ENCODE assay signal across 9 cellular contexts in the genomic region with DNA sequence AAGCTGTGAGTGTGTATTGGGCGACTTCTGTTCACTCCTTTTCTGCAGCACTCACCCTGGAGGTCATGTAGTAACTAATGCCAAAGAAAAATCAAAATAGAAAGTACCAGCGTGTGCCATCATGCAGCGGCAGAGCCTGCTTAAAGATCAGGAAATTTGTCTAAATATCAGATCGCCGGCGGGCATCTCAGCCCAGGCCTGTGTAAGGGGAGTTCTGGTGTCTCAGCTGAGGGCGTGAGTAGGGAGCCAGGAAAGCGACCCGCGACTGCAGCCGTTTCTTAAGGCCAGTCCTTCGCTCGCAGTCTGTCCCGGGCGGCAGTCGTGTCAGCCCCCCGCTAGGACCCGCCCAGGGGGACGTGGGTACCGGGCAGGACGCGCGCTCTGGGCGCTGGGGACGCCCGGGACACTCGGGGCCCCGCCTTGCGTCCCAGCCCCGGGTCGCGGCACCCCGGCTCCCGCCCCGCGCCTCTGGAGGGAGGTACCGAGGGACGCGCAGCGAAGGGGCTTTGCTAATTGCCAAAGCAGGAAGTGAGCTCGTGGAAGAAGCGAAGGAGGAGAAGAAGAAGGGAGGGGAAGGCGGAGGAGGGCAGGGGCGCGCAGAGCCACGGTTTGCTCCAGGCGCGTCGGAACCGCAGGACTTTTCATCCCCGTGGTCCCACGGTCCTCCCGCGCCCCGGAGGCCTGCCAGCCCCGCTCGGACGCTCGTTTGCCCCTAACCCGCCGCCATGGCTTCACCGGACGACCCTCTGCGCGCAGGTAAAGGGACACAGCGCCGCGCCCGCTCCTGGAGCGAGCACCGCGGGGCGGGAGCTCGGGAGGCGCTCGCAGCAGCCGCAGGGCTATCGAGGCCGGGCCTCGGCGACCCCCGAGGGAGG. TPM values are rescaled to one million over a fixed set of nuclear protein-coding genes. Genes with fewer than 3 reads are reported as not detected.
DNase-seq lines count a peak whose midpoint lies in the region; ATAC-seq, FAIRE-seq and TF ChIP-seq lines count a peak whose summit lies in the region.
"Had no signal": no experiment of that assay in that cellular context is flagged by ENCODE, and none has a peak within 500 bp of the region (broad histone marks: within the 10 kb centered on the region; RNA-seq: fewer than 3 reads in every experiment).

No MANE protein-coding gene starts in this region.

- H3K9ac ChIP-seq in IMR-90 (ENCODE audit: low read depth, low read length): no peak overlapping the region
- peak overlapping the region; percentile 58 to 81 (median 62) for H3K9ac ChIP-seq in H1 (replicated peaks in 1 of 4; ENCODE audit: extremely low read depth in 1 of 4, low read depth in 3 of 4, low read length in 3 of 4)
- H3K9ac ChIP-seq in mucosa of rectum (ENCODE audit: low read depth in 1 of 2, low read length in 2 of 2): peak overlapping the region; percentile 6 to 43

- H2BK120ac ChIP-seq in IMR-90 (ENCODE audit: low read depth, low read length): no peak overlapping the region
- H2BK120ac ChIP-seq in H1 (replicated peaks; ENCODE audit: low read depth, low read length): no peak overlapping the region

- H4K91ac ChIP-seq in IMR-90 (ENCODE audit: insufficient read depth, low read depth, low read length) (no peak overlapping the region), H1 (replicated peaks; ENCODE audit: insufficient read length, low read length) (peak overlapping the region; percentile 79)

- H3K36me3 ChIP-seq in IMR-90 (ENCODE audit: control insufficient read depth, insufficient read depth, low read length): no peaks in the 10 kb centered on the region
- no peaks in the 10 kb centered on the region for H3K36me3 ChIP-seq in H1 (ENCODE audit: control insufficient read depth in 2 of 4, insufficient read depth in 4 of 4, low read length in 3 of 4)
- H3K36me3 ChIP-seq in mucosa of rectum (ENCODE audit: control insufficient read depth in 2 of 2, insufficient read depth in 2 of 2, low read length in 2 of 2): no peaks in the 10 kb centered on the region
- no peaks in the 10 kb centered on the region for H3K36me3 ChIP-seq in suprapubic skin
- H3K36me3 ChIP-seq: adrenal gland had no signal

- TF ChIP-seq EP300 in H1 (IDR thresholded peaks at IDR 0.05; ENCODE audit: borderline replicate concordance in 1 of 2, low read depth in 2 of 2, low read length in 2 of 2) (no peak), suprapubic skin (IDR thresholded peaks at IDR 0.05) (no peak)

- no peak overlapping the region for H3K14ac ChIP-seq in IMR-90 (replicated peaks; ENCODE audit: low read depth, low read length)
- H3K14ac ChIP-seq in H1 (ENCODE audit: insufficient read length): no peak overlapping the region

- H3K23me2 ChIP-seq in H1 (ENCODE audit: low read depth, low read length): peaks cover 8% of the 10 kb centered on the region; the same call in 1 of the 2 replicates

- H3K9me3 ChIP-seq in IMR-90 (ENCODE audit: control insufficient read depth, insufficient read depth, low read length) (no peaks in the 10 kb centered on the region), H1 (ENCODE audit: insufficient read depth in 2 of 2, low read depth in 1 of 2, low read length in 1 of 2) (no peaks in the 10 kb centered on the region), mucosa of rectum (ENCODE audit: control insufficient read depth in 2 of 2, low read length in 2 of 2) (no peaks in the 10 kb centered on the region), suprapubic skin (no peaks in the 10 kb centered on the region)
- H3K9me3 ChIP-seq: adrenal gland had no signal

- H3K27ac ChIP-seq in IMR-90 (ENCODE audit: insufficient read depth, low read length): no peak overlapping the region
- no peak overlapping the region for H3K27ac ChIP-seq in H1 (ENCODE audit: low read depth, low read length)
- H3K27ac ChIP-seq in mucosa of rectum (ENCODE audit: low read depth in 2 of 2, low read length in 2 of 2): no peak overlapping the region
- peak overlapping the region; percentile 82 for H3K27ac ChIP-seq in suprapubic skin
- H3K27ac ChIP-seq: adrenal gland had no signal

- H3K56ac ChIP-seq in IMR-90 (ENCODE audit: extremely low read depth, insufficient read depth, low read length): no peak overlapping the region
- no peak overlapping the region for H3K56ac ChIP-seq in H1 (replicated peaks; ENCODE audit: insufficient read length, low read depth, low read length)

- CTCF ChIA-PET in IMR-90 (lab: Yijun Ruan, JAX) (no interaction called here), H1 (lab: Charles Lee; ENCODE audit: partially characterized antibody) (interaction anchor here (0.6 to 2.6 kb wide), 3 partner anchors 57 to 257 kb away, joined by 3 to 10 read pairs (median 4); no protein-coding TSS in a partner anchor)

- H2AK5ac ChIP-seq in IMR-90 (ENCODE audit: low read depth, low read length) (no peak overlapping the region), H1 (ENCODE audit: low read depth, low read length) (no peak overlapping the region)

- intact Hi-C loops in IMR-90 (cut with micrococcal nuclease): no loop called here

- H3K4me3 ChIP-seq in IMR-90 (ENCODE audit: insufficient read depth, low read depth, low read length): peak overlapping the region; percentile 29
- H3K4me3 ChIP-seq in H1 (ENCODE audit: extremely low read depth in 1 of 4, insufficient read depth in 2 of 4, low read depth in 3 of 4, low read length in 4 of 4): peak overlapping the region; percentile 85 to 89 (median 88)
- peak overlapping the region; percentile 66 to 69 for H3K4me3 ChIP-seq in mucosa of rectum (ENCODE audit: low read length in 2 of 2)
- H3K4me3 ChIP-seq in suprapubic skin: peak overlapping the region; percentile 91

- H3K4me2 ChIP-seq in IMR-90 (ENCODE audit: low read depth, low read length) (peak overlapping the region; percentile 65), H1 (ENCODE audit: insufficient read depth in 1 of 2, low read depth in 2 of 2, low read length in 2 of 2) (peak overlapping the region; percentile 79 to 95)

- H4K8ac ChIP-seq in IMR-90 (ENCODE audit: low read depth in 2 of 2, low read length in 2 of 2) (no peak overlapping the region), H1 (ENCODE audit: extremely low read depth, insufficient read depth, low read length) (peak overlapping the region; percentile 22; the same call in 1 of the 2 replicates)

- TF ChIP-seq POLR2A in IMR-90 (IDR thresholded peaks at IDR 0.05; ENCODE audit: low read depth, low read length) (no peak), H1 (IDR thresholded peaks at IDR 0.05; ENCODE audit: control extremely low read depth in 1 of 2, low read depth in 2 of 2, low read length in 2 of 2) (no peak), suprapubic skin (IDR thresholded peaks at IDR 0.05) (no peak)

- no peak overlapping the region for H2AK9ac ChIP-seq in IMR-90 (replicated peaks; ENCODE audit: low read depth, low read length, poor library complexity)

- peak; percentile 71 for DNase-seq in DMS79 treated with DMSO at 0.1 percent for 48 hours (lab: John Stamatoyannopoulos, UW)
- DNase-seq in IMR-90: no peak
- DNase-seq in activated CD4-positive, alpha-beta T cell treated with anti-CD3 and anti-CD28 coated beads, Interleukin-2, amount 50 U/mL, for 1 hour: peak; percentile 23
- peak in 1 of 2 experiments; percentile 80 for DNase-seq in H1 (ENCODE audit: low read depth in 1 of 2, low spot score in 2 of 2)
- peak in 1 of 2 donors; percentile 63 for DNase-seq in suprapubic skin (ENCODE audit: low spot score in 2 of 2)
- no peak for DNase-seq in HT-29 (ENCODE audit: low spot score)

- no peaks in the 10 kb centered on the region for H3K9me1 ChIP-seq in IMR-90 (ENCODE audit: insufficient read depth, low read length)

- H3K4me1 ChIP-seq in IMR-90 (ENCODE audit: control insufficient read depth, insufficient read depth, low read length): no peaks in the 10 kb centered on the region
- peaks cover 0 to 12% (median 7%) of the 10 kb centered on the region in 4 experiments; a peak in 6 of 7 replicates for H3K4me1 ChIP-seq in H1 (replicated peaks in 1 of 4; ENCODE audit: control insufficient read depth in 3 of 4, insufficient read depth in 4 of 4, low read length in 3 of 4)
- H3K4me1 ChIP-seq in mucosa of rectum (ENCODE audit: control insufficient read depth in 2 of 2, insufficient read depth in 2 of 2, low read length in 2 of 2): peaks cover 0 to 2% of the 10 kb centered on the region in 2 donors
- peaks cover 19% of the 10 kb centered on the region for H3K4me1 ChIP-seq in suprapubic skin

- H2BK12ac ChIP-seq in H1 (ENCODE audit: low read depth, low read length): no peak overlapping the region

- no peaks in the 10 kb centered on the region for H3K79me2 ChIP-seq in H1 (ENCODE audit: control insufficient read depth in 1 of 2, insufficient read depth in 2 of 2, low read length in 2 of 2)

- no peak overlapping the region for H3K23ac ChIP-seq in IMR-90 (ENCODE audit: low read depth, low read length)
- H3K23ac ChIP-seq in H1 (ENCODE audit: insufficient read length): no peak overlapping the region

- peak overlapping the region; percentile 84 for H2AFZ ChIP-seq in IMR-90 (replicated peaks; ENCODE audit: low read length, poor library complexity)
- H2AFZ ChIP-seq in H1 (ENCODE audit: low read length): peak overlapping the region; percentile 86; the same call in 1 of the 2 replicates

- no TSS peak for BruUV-seq in IMR-90 (replicated peaks; lab: Mats Ljungman, UMichigan)

- in situ Hi-C loops in IMR-90 (cut with MboI; ENCODE audit: low sequenced_read_pairs): no loop called here

- WGBS in IMR-90 (ENCODE audit: extremely low coverage in 2 of 2, insufficient read length in 1 of 2), 2 experiments: 0% methylated on average over 24 of the region's 82 CpGs; no CpG with 5 or more reads in 1 of the 2 experiments
- 2% methylated on average over 64 of the region's 82 CpGs; no CpG with 5 or more reads in 1 of the 2 experiments for WGBS in H1 (ENCODE audit: extremely low coverage in 1 of 2, insufficient coverage in 1 of 2, insufficient read length in 1 of 2, insufficient replicate concordance in 2 of 2, low coverage in 1 of 2, low lambda C conversion rate in 2 of 2, missing lambda C conversion rate in 1 of 2), 2 experiments
- under 1% methylated on average over 37 of the region's 82 CpGs for WGBS in suprapubic skin

- TF ChIP-seq RAD21 in IMR-90 (IDR thresholded peaks at IDR 0.05; ENCODE audit: low read length): no peak
- no peak for TF ChIP-seq RAD21 in H1 (IDR thresholded peaks at IDR 0.05 in 1 of 2, conservative IDR thresholded peaks at IDR 0.05 in 1 of 2; ENCODE audit: low read depth in 2 of 2, low read length in 2 of 2)

- H3K18ac ChIP-seq in IMR-90 (ENCODE audit: low read depth, low read length): no peak overlapping the region
- H3K18ac ChIP-seq in H1 (ENCODE audit: extremely low read depth, low read length): peak overlapping the region; percentile 92

- peaks cover 18% of the 10 kb centered on the region for H3K27me3 ChIP-seq in IMR-90 (ENCODE audit: control insufficient read depth, insufficient read depth, low read length)
- H3K27me3 ChIP-seq in H1 (replicated peaks in 1 of 4; ENCODE audit: control insufficient read depth in 3 of 4, extremely low read depth in 1 of 4, insufficient read depth in 3 of 4, low read length in 3 of 4): peaks cover 1 to 12% (median 9%) of the 10 kb centered on the region in 4 experiments; a peak in 6 of 7 replicates
- peaks cover 10 to 15% of the 10 kb centered on the region in 2 donors for H3K27me3 ChIP-seq in mucosa of rectum (ENCODE audit: control insufficient read depth in 2 of 2, insufficient read depth in 2 of 2, low read length in 2 of 2)
- peaks cover 8% of the 10 kb centered on the region for H3K27me3 ChIP-seq in suprapubic skin

- H3K4ac ChIP-seq in IMR-90 (ENCODE audit: low read depth, low read length): no peak overlapping the region
- peak overlapping the region; percentile 92 for H3K4ac ChIP-seq in H1 (replicated peaks; ENCODE audit: insufficient read length, low read depth, low read length)

- H3K79me1 ChIP-seq in IMR-90 (ENCODE audit: low read depth in 1 of 2, low read length in 2 of 2) (no peaks in the 10 kb centered on the region), H1 (ENCODE audit: low read depth, low read length) (no peaks in the 10 kb centered on the region)

- TF ChIP-seq CTCF in IMR-90 (conservative IDR thresholded peaks at IDR 0.05; ENCODE audit: low read depth, low read length): no peak
- no peak for TF ChIP-seq CTCF in H1 (IDR thresholded peaks at IDR 0.05; ENCODE audit: control extremely low read depth in 1 of 3, insufficient read depth in 1 of 3, low read depth in 1 of 3, low read length in 3 of 3)
- TF ChIP-seq CTCF in suprapubic skin (IDR thresholded peaks at IDR 0.05): no peak

- H2BK15ac ChIP-seq in IMR-90 (ENCODE audit: low read depth, low read length) (no peak overlapping the region), H1 (ENCODE audit: low read length) (no peak overlapping the region)

- FAIRE-seq in H1 (lab: Jason Lieb, UNC): no peak

- ATAC-seq in GM21367 (IDR thresholded peaks at IDR 0.05; ENCODE audit: unreplicated experiment) (peak; percentile 49), IMR-90 (ENCODE audit: low read depth) (peak; percentile 63)

- dilution Hi-C loops in IMR-90 (cut with HindIII; ENCODE audit: low sequenced_read_pairs, unreplicated experiment): no loop called here

- H4K5ac ChIP-seq in IMR-90 (ENCODE audit: low read depth, low read length) (no peak overlapping the region), H1 (ENCODE audit: insufficient read length, low read depth, low read length) (no peak overlapping the region)

- POLR2A ChIA-PET in IMR-90 (lab: Charles Lee; ENCODE audit: unreplicated experiment): interaction anchor here (0.5 kb wide), 1 partner anchor 123 kb away, joined by 3 read pairs; no protein-coding TSS in a partner anchor
- POLR2A ChIA-PET in H1 (lab: Charles Lee; ENCODE audit: partially characterized antibody): interaction anchor here (0.8 to 1.3 kb wide), 4 partner anchors 13 to 331 kb away, joined by 3 to 4 read pairs (median 4); partner anchors contain the start of gene NID1

- no peak overlapping the region for H2BK20ac ChIP-seq in IMR-90 (ENCODE audit: low read depth, low read length)
- H2BK20ac ChIP-seq in H1 (ENCODE audit: low read length): no peak overlapping the region

- H2BK5ac ChIP-seq in IMR-90 (ENCODE audit: low read depth, low read length, poor library complexity, severe bottlenecking) (no peak overlapping the region), H1 (ENCODE audit: low read depth, low read length) (peak overlapping the region; percentile 71; the same call in 1 of the 2 replicates)

- H4K20me1 ChIP-seq in IMR-90 (ENCODE audit: insufficient read depth, low read length): no peaks in the 10 kb centered on the region
- no peaks in the 10 kb centered on the region for H4K20me1 ChIP-seq in H1 (replicated peaks in 1 of 2; ENCODE audit: control insufficient read depth in 1 of 2, insufficient read depth in 2 of 2, low read length in 2 of 2)

RNA-seq across cellular contexts. Expression of gene EDARADD, which starts 1.1 kb away (rescaled TPM):
- not detected in 2 replicates for total RNA-seq in IMR-90 (2012; rRNA removed)
- polyA plus RNA-seq in IMR-90 (2012; rRNA removed): not detected in 2 replicates
- not detected in 2 replicates for polyA plus RNA-seq in IMR-90 (2012; cell fraction: cytosol; rRNA removed)
- not detected in 2 replicates for polyA plus RNA-seq in IMR-90 (2012; cell fraction: nucleus; rRNA removed; ENCODE audit: low replicate concordance)
- total RNA-seq in H1 (2021; fragmentation: NEBNext Ultra II Directional; extraction: Animal tissue kit (Norgen Biotek cat#: 25700)): 6.1 and 7.0 TPM in 2 replicates
- polyA plus RNA-seq in H1 (2011; rRNA removed): 3.4 and 3.6 TPM in 2 replicates
- polyA plus RNA-seq in H1 (2011; cell fraction: cytosol; rRNA removed): 4.0 TPM
- polyA plus RNA-seq in H1 (2011; cell fraction: nucleus; rRNA removed): 3.9 TPM
- polyA plus RNA-seq in H1 (2012, experiment 1 of 2): 4.0 to 6.2 TPM (median 5.3 TPM) in 4 replicates
- polyA plus RNA-seq in H1 (2012, experiment 2 of 2): 5.3 TPM
- polyA plus RNA-seq in H1 (2013, experiment 1 of 2): 3.4 TPM
- 3.9 TPM for polyA plus RNA-seq in H1 (2013, experiment 2 of 2)
- 5.5 and 8.0 TPM in 2 replicates for polyA minus RNA-seq in H1 (2011; rRNA and poly(A)+ RNA removed)
- 3.9 TPM for polyA minus RNA-seq in H1 (2011; cell fraction: cytosol; rRNA and poly(A)+ RNA removed)
- polyA minus RNA-seq in H1 (2011; cell fraction: nucleus; rRNA and poly(A)+ RNA removed): 5.1 TPM
- 10 to 100 TPM in 1 of 4 donors, 1 to 10 TPM in 3; 5.5 to 10.1 (median 7.6) TPM for total RNA-seq in suprapubic skin
- total RNA-seq in HT-29 (2014; rRNA removed; shearing (Covaris generic)): not detected in 2 replicates

Comparison
In these comparisons a context has a peak if more than half of its experiments do, and no peak if none do; other contexts are left out.
1. DNase-seq: peak in DMS79 treated with DMSO at 0.1 percent for 48 hours (single experiment) and activated CD4-positive, alpha-beta T cell treated with anti-CD3 and anti-CD28 coated beads, Interleukin-2, amount 50 U/mL, for 1 hour (single experiment); none in IMR-90 (single experiment) and HT-29 (single experiment).
2. H3K4me3 ChIP-seq: peak in every context shown above with its lines; median percentile 91 in suprapubic skin; 88 in H1; 68 in mucosa of rectum; 29 in IMR-90.